24 cellular contexts compared by ENCODE assay signal in the genomic region with DNA sequence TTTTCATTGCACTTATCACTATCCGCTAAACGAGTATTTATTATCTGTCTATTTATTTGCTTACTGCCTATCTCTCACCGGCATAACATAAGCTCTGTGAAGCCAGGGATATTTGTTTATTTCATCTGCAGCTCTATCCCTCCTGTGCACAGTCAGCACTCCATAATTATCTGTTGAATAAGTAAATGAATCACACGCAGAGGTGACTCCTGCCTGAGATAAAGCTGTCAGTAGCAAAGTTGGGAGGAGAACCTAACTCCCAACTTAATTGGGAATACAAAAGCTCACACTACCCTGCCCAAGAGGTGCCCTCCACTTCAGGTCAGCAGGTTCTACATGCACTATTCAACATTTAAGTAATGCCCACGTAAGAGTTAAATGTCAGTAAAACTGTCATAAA.
DNase-seq lines count a peak whose midpoint lies in the region; ATAC-seq and TF ChIP-seq lines count a peak whose summit lies in the region.
"Had no signal": no experiment of that assay in that cellular context is flagged by ENCODE, and none has a peak within 500 bp of the region (broad histone marks: within the 10 kb centered on the region; RNA-seq: fewer than 3 reads in every experiment).

No MANE protein-coding gene starts in this region.

- CTCF ChIA-PET in HEK293 (lab: Yijun Ruan, JAX) = interaction anchor here (0.7 kb wide), 1 partner anchor 67 kb away, joined by 3 read pairs; no protein-coding TSS in a partner anchor

- POLR2A ChIA-PET in HEK293 (lab: Yijun Ruan, JAX) = interaction anchor here (0.6 kb wide), 1 partner anchor 14 kb away, joined by 5 read pairs; no protein-coding TSS in a partner anchor

- peak in 2 of 4 donors; percentile 54 to 56 for ATAC-seq in heart left ventricle
- peak; percentile 69 to 71 for ATAC-seq in right cardiac atrium
- ATAC-seq: PC-3 had no signal

- intact Hi-C loops in heart left ventricle (cut with DNase I) (loop anchor here in 1 of 10 donors (5.0 kb wide), 1 partner anchor 45 kb away; no protein-coding TSS in a partner anchor), right cardiac atrium (cut with DNase I) (loop anchor here in 3 of 4 donors (10.0 kb wide), 2 partner anchors 47 to 83 kb away; a partner anchor contains a TSS)

- H3K9me3 ChIP-seq in HEK293 (ENCODE audit: control insufficient read depth, insufficient read depth, low read depth, low read length) (no peaks in the 10 kb centered on the region), heart left ventricle (peaks cover 0 to 17% (median 0%) of the 10 kb centered on the region in 12 donors), right cardiac atrium (ENCODE audit: control insufficient read depth, low read length) (no peaks in the 10 kb centered on the region)
- H3K9me3 ChIP-seq: BE2C had no signal

- H3K36me3 ChIP-seq in HEK293 (ENCODE audit: control insufficient read depth in 2 of 2, insufficient read depth in 1 of 2, low read length in 2 of 2) (no peaks in the 10 kb centered on the region), heart left ventricle (no peaks in the 10 kb centered on the region)
- H3K36me3 ChIP-seq: BE2C had no signal

- H3K27ac ChIP-seq in HEK293 (ENCODE audit: extremely low read depth, low read depth, low read length) = no peak overlapping the region
- peak overlapping the region in 9 of 12 donors; percentile 2 to 77 (median 60) for H3K27ac ChIP-seq in heart left ventricle
- H3K27ac ChIP-seq in right cardiac atrium (ENCODE audit: low read length) = peak overlapping the region; percentile 70

- DNase-seq in NCI-H146 (lab: John Stamatoyannopoulos, UW) (peak; percentile 6), NCI-H146 treated with DMSO at 0.1 percent for 48 hours (lab: John Stamatoyannopoulos, UW; ENCODE audit: unreplicated experiment) (no peak), heart left ventricle (no peak), right cardiac atrium (no peak), GM03348 (ENCODE audit: low spot score) (no peak), islet precursor cell (no peak)
- no peak for DNase-seq in effector CD8-positive, alpha-beta T cell (lab: John Stamatoyannopoulos, UW)
- DNase-seq: 8988T; ACHN; BE2C; Calu3; CD8-positive, alpha-beta memory T cell; DMS79 treated with DMSO at 0.1 percent for 48 hours; GF-D8; HCEC 1CT; NCI-H1048; NCI-H1436; NCI-H1930; NCI-H446 treated with DMSO at 0.1 percent for 48 hours; NCI-H526; PC-3; RPMI8226; SHP77 treated with DMSO at 0.1 percent for 48 hours had no signal

- H3K27me3 ChIP-seq in heart left ventricle = no peaks in the 10 kb centered on the region
- H3K27me3 ChIP-seq in right cardiac atrium (ENCODE audit: control insufficient read depth, insufficient read depth) = no peaks in the 10 kb centered on the region
- H3K27me3 ChIP-seq: BE2C had no signal

- WGBS in heart left ventricle, 4 donors = 26 to 33% (median 30%) methylated on average over 5 of the region's 5 CpGs
- 33% methylated on average over 5 of the region's 5 CpGs for WGBS in right cardiac atrium

- H3K4me3 ChIP-seq in HEK293 (ENCODE audit: low read depth, low read length) (no peak overlapping the region), heart left ventricle (no peak overlapping the region), right cardiac atrium (ENCODE audit: low read length) (no peak overlapping the region)

- TF ChIP-seq POLR2A in heart left ventricle (IDR thresholded peaks at IDR 0.05) = no peak

- H3K4me1 ChIP-seq in HEK293 (ENCODE audit: control insufficient read depth, insufficient read depth, low read length) (peaks cover 3% of the 10 kb centered on the region; the same call in 1 of the 2 replicates), heart left ventricle (peaks cover 0 to 35% (median 2%) of the 10 kb centered on the region in 12 donors), right cardiac atrium (ENCODE audit: control insufficient read depth, insufficient read depth, low read length) (no peaks in the 10 kb centered on the region)
- H3K4me1 ChIP-seq: BE2C had no signal

- TF ChIP-seq CTCF in HEK293 (tag by site-specific recombination; IDR thresholded peaks at IDR 0.05) = no peak
- no peak for TF ChIP-seq CTCF in heart left ventricle (IDR thresholded peaks at IDR 0.05)

TF ChIP-seq in HEK293, 187 proteins besides CTCF, POLR2A, EP300 and RAD21:
- TF ChIP-seq ZFHX2 (tag by site-specific recombination; conservative IDR thresholded peaks at IDR 0.05) (no peak), WT1 (tag by site-specific recombination; IDR thresholded peaks at IDR 0.05) (0 out of 2 replicates have a peak, but pooled peaks have one; percentile 32)
